Comparison of ENCODE assay signal across 10 cellular contexts in the genomic region with DNA sequence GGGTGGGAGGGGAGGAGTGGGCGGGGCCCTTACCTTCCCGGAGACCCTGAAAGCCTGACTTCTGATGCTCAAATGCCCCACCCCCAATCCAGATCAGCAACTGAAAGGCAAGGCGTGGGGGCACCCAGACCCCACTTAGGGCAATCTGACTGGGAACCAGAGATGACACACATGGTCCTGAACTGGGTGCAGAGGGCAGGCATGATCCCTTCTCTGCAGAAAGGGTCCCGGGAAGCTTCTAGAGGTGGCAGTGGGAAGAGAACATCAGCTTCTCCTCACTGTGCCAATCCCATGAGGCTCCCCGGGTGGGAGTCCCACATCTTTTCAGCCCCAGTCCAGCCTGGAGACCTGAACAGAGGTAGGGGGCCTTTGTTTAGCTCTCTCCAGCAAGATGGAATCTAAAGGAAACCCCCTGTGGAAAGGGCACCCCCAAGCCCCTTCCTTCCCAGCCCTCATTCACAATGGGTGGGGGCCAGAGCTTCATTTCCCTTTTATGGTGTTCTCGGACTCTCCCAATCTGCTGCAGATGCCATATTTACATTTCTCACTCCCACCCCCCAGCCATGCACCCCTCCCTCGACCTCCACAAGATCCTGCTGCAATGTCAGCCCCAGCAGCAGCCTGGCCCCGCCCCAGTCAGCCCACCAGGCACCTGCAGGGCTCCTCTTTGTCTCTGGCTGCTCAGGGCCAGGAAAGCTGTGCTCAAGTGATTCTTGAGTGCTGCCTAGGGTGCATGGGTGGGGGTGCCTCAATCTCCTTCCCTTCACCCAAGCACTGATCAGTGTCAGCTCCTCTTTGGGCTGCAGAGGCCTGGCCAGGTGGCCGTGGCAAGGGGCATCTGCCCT. TPM values are rescaled to one million over a fixed set of nuclear protein-coding genes. Genes with fewer than 3 reads are reported as not detected.
DNase-seq lines count a peak whose midpoint lies in the region; ATAC-seq and TF ChIP-seq lines count a peak whose summit lies in the region.
"Had no signal": no experiment of that assay in that cellular context is flagged by ENCODE, and none has a peak within 500 bp of the region (broad histone marks: within the 10 kb centered on the region; RNA-seq: fewer than 3 reads in every experiment).

No MANE protein-coding gene starts in this region.

- H3K27ac Mint-ChIP-seq in activated naive CD4-positive, alpha-beta T cell treated with anti-CD3 and anti-CD28 coated beads, Interleukin-2, amount 50 U/mL, for 72 hours: peak overlapping the region; percentile 89 to 96

- H3K36me3 Mint-ChIP-seq in activated naive CD4-positive, alpha-beta T cell treated with anti-CD3 and anti-CD28 coated beads, Interleukin-2, amount 50 U/mL, for 72 hours: peaks cover 15 to 20% of the 10 kb centered on the region in 2 donors

- H3K27me3 ChIP-seq in neural cell (ENCODE audit: insufficient read depth, low read depth, low read length): no peaks in the 10 kb centered on the region
- H3K27me3 ChIP-seq: uterus had no signal

- H4K20me1 ChIP-seq in neural cell (ENCODE audit: insufficient read depth): peaks cover 39% of the 10 kb centered on the region

- peaks cover 72% of the 10 kb centered on the region for H3K79me2 ChIP-seq in neural cell (replicated peaks; ENCODE audit: insufficient read depth, low read length)

- H3K4me3 ChIP-seq in Jurkat, Clone E6-1 (ENCODE audit: low read length): peak overlapping the region; percentile 87
- H3K4me3 ChIP-seq in neural cell (ENCODE audit: low read length): peak overlapping the region; percentile 97
- H3K4me3 ChIP-seq: uterus had no signal

- H3K9me3 Mint-ChIP-seq in activated naive CD4-positive, alpha-beta T cell treated with anti-CD3 and anti-CD28 coated beads, Interleukin-2, amount 50 U/mL, for 72 hours: no peaks in the 10 kb centered on the region

- no peak for ATAC-seq in activated naive CD4-positive, alpha-beta T cell treated with anti-CD3 and anti-CD28 coated beads, Interleukin-2, amount 50 U/mL, for 72 hours
- ATAC-seq in HG03159 (IDR thresholded peaks at IDR 0.05; ENCODE audit: unreplicated experiment): no peak
- no peak for ATAC-seq in Right ventricle myocardium superior (ENCODE audit: poor library complexity)

- TF ChIP-seq EP300 in neural cell (conservative IDR thresholded peaks at IDR 0.05; ENCODE audit: poor library complexity, severe bottlenecking): no peak

- peak overlapping the region; percentile 100 for H3K4me2 ChIP-seq in neural cell (ENCODE audit: low read length)

- DNase-seq in DMS79 treated with DMSO at 0.1 percent for 48 hours (lab: John Stamatoyannopoulos, UW) (peak; percentile 54), H4 (ENCODE audit: low spot score) (no peak), EL (no peak), Right ventricle myocardium superior (no peak)
- DNase-seq in Jurkat, Clone E6-1 (ENCODE audit: low read depth, low spot score): peak; percentile 67
- DNase-seq in activated naive CD4-positive, alpha-beta T cell treated with anti-CD3 and anti-CD28 coated beads, Interleukin-2, amount 50 U/mL, for 72 hours (ENCODE audit: low spot score in 2 of 2): no peak
- DNase-seq: GDM1, uterus had no signal

- H3F3A ChIP-seq in neural cell (ENCODE audit: insufficient read depth, low read length, poor library complexity, severe bottlenecking): no peaks in the 10 kb centered on the region

- TF ChIP-seq RAD21 in neural cell (conservative IDR thresholded peaks at IDR 0.05): no peak

- no peaks in the 10 kb centered on the region for H3K36me3 ChIP-seq in neural cell (ENCODE audit: insufficient read depth, low read length)
- H3K36me3 ChIP-seq: uterus had no signal

- H3K27ac ChIP-seq in neural cell (ENCODE audit: low read length): peak overlapping the region; percentile 95

- no peaks in the 10 kb centered on the region for H3K9me2 ChIP-seq in neural cell (ENCODE audit: insufficient read depth, low read length)

- no peak overlapping the region for H2AFZ ChIP-seq in neural cell (ENCODE audit: low read depth, low read length)

- no peak for TF ChIP-seq CTCF in neural cell (IDR thresholded peaks at IDR 0.05; ENCODE audit: poor library complexity, severe bottlenecking)

- peak overlapping the region; percentile 98 for H3K9ac ChIP-seq in neural cell (ENCODE audit: low read length)

- no peaks in the 10 kb centered on the region for H3K9me3 ChIP-seq in neural cell (ENCODE audit: low read length)
- H3K9me3 ChIP-seq: uterus had no signal

- intact Hi-C loops in Right ventricle myocardium superior (cut with DNase I): no loop called here

TF ChIP-seq in neural cell, 6 proteins besides CTCF, POLR2A, EP300 and RAD21:
- TF ChIP-seq MXI1 (conservative IDR thresholded peaks at IDR 0.05; ENCODE audit: poor library complexity, severe bottlenecking) (no peak), POLR2AphosphoS5 (IDR thresholded peaks at IDR 0.05) (peak; percentile 80), SMC3 (conservative IDR thresholded peaks at IDR 0.05; ENCODE audit: poor library complexity) (no peak), TAF1 (IDR thresholded peaks at IDR 0.05; ENCODE audit: low read depth) (peak; percentile 46)
- TF ChIP-seq, protein P1, sequence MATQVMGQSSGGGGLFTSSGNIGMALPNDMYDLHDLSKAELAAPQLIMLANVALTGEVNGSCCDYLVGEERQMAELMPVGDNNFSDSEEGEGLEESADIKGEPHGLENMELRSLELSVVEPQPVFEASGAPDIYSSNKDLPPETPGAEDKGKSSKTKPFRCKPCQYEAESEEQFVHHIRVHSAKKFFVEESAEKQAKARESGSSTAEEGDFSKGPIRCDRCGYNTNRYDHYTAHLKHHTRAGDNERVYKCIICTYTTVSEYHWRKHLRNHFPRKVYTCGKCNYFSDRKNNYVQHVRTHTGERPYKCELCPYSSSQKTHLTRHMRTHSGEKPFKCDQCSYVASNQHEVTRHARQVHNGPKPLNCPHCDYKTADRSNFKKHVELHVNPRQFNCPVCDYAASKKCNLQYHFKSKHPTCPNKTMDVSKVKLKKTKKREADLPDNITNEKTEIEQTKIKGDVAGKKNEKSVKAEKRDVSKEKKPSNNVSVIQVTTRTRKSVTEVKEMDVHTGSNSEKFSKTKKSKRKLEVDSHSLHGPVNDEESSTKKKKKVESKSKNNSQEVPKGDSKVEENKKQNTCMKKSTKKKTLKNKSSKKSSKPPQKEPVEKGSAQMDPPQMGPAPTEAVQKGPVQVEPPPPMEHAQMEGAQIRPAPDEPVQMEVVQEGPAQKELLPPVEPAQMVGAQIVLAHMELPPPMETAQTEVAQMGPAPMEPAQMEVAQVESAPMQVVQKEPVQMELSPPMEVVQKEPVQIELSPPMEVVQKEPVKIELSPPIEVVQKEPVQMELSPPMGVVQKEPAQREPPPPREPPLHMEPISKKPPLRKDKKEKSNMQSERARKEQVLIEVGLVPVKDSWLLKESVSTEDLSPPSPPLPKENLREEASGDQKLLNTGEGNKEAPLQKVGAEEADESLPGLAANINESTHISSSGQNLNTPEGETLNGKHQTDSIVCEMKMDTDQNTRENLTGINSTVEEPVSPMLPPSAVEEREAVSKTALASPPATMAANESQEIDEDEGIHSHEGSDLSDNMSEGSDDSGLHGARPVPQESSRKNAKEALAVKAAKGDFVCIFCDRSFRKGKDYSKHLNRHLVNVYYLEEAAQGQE (IDR thresholded peaks at IDR 0.05; ENCODE audit: borderline replicate concordance): no peak

RNA-seq across cellular contexts. Expression of a gene that starts 2.0 kb away (rescaled TPM):
- polyA plus RNA-seq in Jurkat, Clone E6-1 (2012; ENCODE audit: insufficient read depth, insufficient read length): 26.8 TPM
- 10 to 100 TPM; 55.9 to 58.1 TPM for total RNA-seq in activated naive CD4-positive, alpha-beta T cell treated with anti-CD3 and anti-CD28 coated beads, Interleukin-2, amount 50 U/mL, for 72 hours
- polyA plus RNA-seq in neural cell: 53.7 and 73.7 TPM in 2 replicates
- polyA minus RNA-seq in neural cell: 268 and 273 TPM in 2 replicates
- 2.1 and 2.4 TPM in 2 replicates for total RNA-seq in H4 (2014; rRNA removed; shearing (Covaris generic))
- total RNA-seq in Right ventricle myocardium superior: 0.24 TPM

Comparison
In these comparisons a context has a peak if more than half of its experiments do, and no peak if none do; other contexts are left out.
1. DNase-seq: peak in DMS79 treated with DMSO at 0.1 percent for 48 hours (single experiment) and Jurkat, Clone E6-1 (single experiment); none in activated naive CD4-positive, alpha-beta T cell treated with anti-CD3 and anti-CD28 coated beads, Interleukin-2, amount 50 U/mL, for 72 hours (0 of 2), H4 (single experiment), EL (single experiment) and Right ventricle myocardium superior (single experiment).
2. RNA of a gene that starts 2.0 kb away (total RNA-seq): 55.9 to 58.1 TPM in activated naive CD4-positive, alpha-beta T cell treated with anti-CD3 and anti-CD28 coated beads, Interleukin-2, amount 50 U/mL, for 72 hours; 2.1 to 2.4 TPM in H4 and 0.24 TPM in Right ventricle myocardium superior (single experiment); every median in the first group is over 10 times any median in the second.